In genomic region chr7:129917934-129918333, GRCh38 we compare ENCODE assay signal across 18 cellular contexts.
"Had no signal": no experiment of that assay in that cellular context is flagged by ENCODE, and none has a peak within 500 bp of the region (broad histone marks: within the 10 kb centered on the region; RNA-seq: fewer than 3 reads in every experiment).

No MANE protein-coding gene starts in this region.

- ATAC-seq: sciatic nerve; stimulated activated memory B cell treated with anti-CD40 and anti-IgM and Interleukin-4, amounts not matched to agents 10 μg/mL and 1 μg/mL and 100 μg/mL, for 72 hours had no signal

- H3K27ac Mint-ChIP-seq: activated naive CD4-positive, alpha-beta T cell treated with anti-CD3 and anti-CD28 coated beads, Interleukin-2, amount 10 ng/mL, durations not matched to agents 7 days and 5 days; stimulated activated memory B cell treated with anti-CD40 and anti-IgM and Interleukin-4, amounts not matched to agents 10 μg/mL and 1 μg/mL and 100 μg/mL, for 72 hours; T-helper 1 cell treated with Interleukin-12 subunit alpha and Interleukin-12 subunit beta and Interleukin-4 antibody, amounts not matched to agents 30 μg/mL and 1 μg/mL, for 36 hours had no signal

- H3K9me3 ChIP-seq: neutrophil, pancreas had no signal

- DNase-seq: activated CD4-positive, alpha-beta T cell treated with anti-CD3 and anti-CD28 coated beads for 1 hour; activated CD8-positive, alpha-beta memory T cell treated with anti-CD3 and anti-CD28 coated beads for 24 hours; activated CD8-positive, alpha-beta memory T cell treated with anti-CD3 and anti-CD28 coated beads, Interleukin-2, amount 50 U/mL, for 48 hours; activated effector memory CD4-positive, alpha-beta T cell treated with Interleukin-2 at 50 U/mL for 16 hours; activated naive CD4-positive, alpha-beta T cell treated with anti-CD3 and anti-CD28 coated beads, Interleukin-2, amount 10 ng/mL, durations not matched to agents 7 days and 5 days; activated T-cell treated with anti-CD3 and anti-CD28 coated beads, Interleukin-2, amount 50 U/mL, for 48 hours; dermis blood vessel endothelial cell; effector memory CD4-positive, alpha-beta T cell; foreskin fibroblast; glutamatergic neuron; hippocampal formation; midbrain; pancreas; stimulated activated CD4-positive, alpha-beta T cell treated with anti-CD3 and anti-CD28 coated beads, Interleukin-4, amount 100 ng/mL, for 4 hours had no signal

- H3K27me3 Mint-ChIP-seq: activated naive CD4-positive, alpha-beta T cell treated with anti-CD3 and anti-CD28 coated beads, Interleukin-2, amount 10 ng/mL, durations not matched to agents 7 days and 5 days; stimulated activated memory B cell treated with anti-CD40 and anti-IgM and Interleukin-4, amounts not matched to agents 10 μg/mL and 1 μg/mL and 100 μg/mL, for 72 hours had no signal

- H3K27ac ChIP-seq: neutrophil had no signal

- H3K36me3 ChIP-seq: neutrophil, pancreas had no signal

- H3K9me3 Mint-ChIP-seq: activated naive CD4-positive, alpha-beta T cell treated with anti-CD3 and anti-CD28 coated beads, Interleukin-2, amount 10 ng/mL, durations not matched to agents 7 days and 5 days; stimulated activated memory B cell treated with anti-CD40 and anti-IgM and Interleukin-4, amounts not matched to agents 10 μg/mL and 1 μg/mL and 100 μg/mL, for 72 hours; T-helper 1 cell treated with Interleukin-12 subunit alpha and Interleukin-12 subunit beta and Interleukin-4 antibody, amounts not matched to agents 30 μg/mL and 1 μg/mL, for 36 hours had no signal

- H3K4me3 Mint-ChIP-seq: activated naive CD4-positive, alpha-beta T cell treated with anti-CD3 and anti-CD28 coated beads, Interleukin-2, amount 10 ng/mL, durations not matched to agents 7 days and 5 days; stimulated activated memory B cell treated with anti-CD40 and anti-IgM and Interleukin-4, amounts not matched to agents 10 μg/mL and 1 μg/mL and 100 μg/mL, for 72 hours; T-helper 1 cell treated with Interleukin-12 subunit alpha and Interleukin-12 subunit beta and Interleukin-4 antibody, amounts not matched to agents 30 μg/mL and 1 μg/mL, for 36 hours had no signal

- H3K4me3 ChIP-seq: pancreas had no signal

- H3K27me3 ChIP-seq: neutrophil, pancreas had no signal
